In genomic region chr2:62706721-62707516, GRCh38 we compare ENCODE assay signal across 1 cellular context.
A peak's percentile ranks its signal among the peaks of the same experiment; 100 is the strongest.
TF ChIP-seq lines count a peak whose summit lies in the region.

No MANE protein-coding gene starts in this region.

TF ChIP-seq in HepG2, 621 proteins besides CTCF, POLR2A, EP300 and RAD21 (continued from another document and continues in another):
- TF ChIP-seq YEATS4 (CRISPR knock-in tag; IDR thresholded peaks at IDR 0.05; ENCODE audit: borderline replicate concordance), result peak; percentile 54; the same call in 1 of the 2 replicates
- no peak for TF ChIP-seq ZNF546 (CRISPR knock-in tag; conservative IDR thresholded peaks at IDR 0.05)
- TF ChIP-seq HDAC2 (CRISPR knock-in tag; IDR thresholded peaks at IDR 0.05), result peak; percentile 58; the same call in 1 of the 2 replicates
- peak; percentile 32 for TF ChIP-seq IKZF4 (CRISPR knock-in tag; IDR thresholded peaks at IDR 0.05; ENCODE audit: borderline replicate concordance, low read depth, not compliant biosample characterization)
- no peak for TF ChIP-seq ZNF33B (CRISPR knock-in tag; IDR thresholded peaks at IDR 0.05)
- no peak for TF ChIP-seq ZNF839 (CRISPR knock-in tag; IDR thresholded peaks at IDR 0.05; ENCODE audit: borderline replicate concordance)
- TF ChIP-seq ZBTB14 (CRISPR knock-in tag; IDR thresholded peaks at IDR 0.05), result no peak
- TF ChIP-seq ZKSCAN8 (CRISPR knock-in tag; IDR thresholded peaks at IDR 0.05; ENCODE audit: borderline replicate concordance), result no peak
- no peak for TF ChIP-seq GRHL1 (CRISPR knock-in tag; conservative IDR thresholded peaks at IDR 0.05)
- TF ChIP-seq TGIF2 (CRISPR knock-in tag; IDR thresholded peaks at IDR 0.05), result no peak
- no peak; the same call in 1 of the 2 replicates for TF ChIP-seq ZNF547 (CRISPR knock-in tag; IDR thresholded peaks at IDR 0.05)
- TF ChIP-seq ZNF446 (CRISPR knock-in tag; IDR thresholded peaks at IDR 0.05), result no peak
- TF ChIP-seq DRAP1 (CRISPR knock-in tag; IDR thresholded peaks at IDR 0.05), result peak; percentile 38; the same call in 1 of the 2 replicates
- no peak for TF ChIP-seq CEBPB (IDR thresholded peaks at IDR 0.05; ENCODE audit: borderline replicate concordance, low read depth, low read length)
- TF ChIP-seq ZC3H4 (CRISPR knock-in tag; IDR thresholded peaks at IDR 0.05; ENCODE audit: borderline replicate concordance), result peak; percentile 61; the same call in 1 of the 2 replicates
- TF ChIP-seq ZNF160 (CRISPR knock-in tag; IDR thresholded peaks at IDR 0.05), result no peak
- peak; percentile 39; the same call in 1 of the 2 replicates for TF ChIP-seq FOXA3 (CRISPR knock-in tag; IDR thresholded peaks at IDR 0.05)
- TF ChIP-seq ZBTB10 (CRISPR knock-in tag; IDR thresholded peaks at IDR 0.05; ENCODE audit: borderline replicate concordance), result peak; percentile 45; the same call in 1 of the 2 replicates
- TF ChIP-seq ISX (CRISPR knock-in tag; conservative IDR thresholded peaks at IDR 0.05), result no peak
- no peak for TF ChIP-seq IRF1 (CRISPR knock-in tag; IDR thresholded peaks at IDR 0.05; ENCODE audit: low read depth)
- no peak for TF ChIP-seq NR2F1 (CRISPR knock-in tag; IDR thresholded peaks at IDR 0.05)
- TF ChIP-seq ZNF275 (CRISPR knock-in tag; IDR thresholded peaks at IDR 0.05; ENCODE audit: borderline replicate concordance), result no peak
- no peak for TF ChIP-seq XBP1 (CRISPR knock-in tag; IDR thresholded peaks at IDR 0.05)
- TF ChIP-seq SP2 (CRISPR knock-in tag; IDR thresholded peaks at IDR 0.05), result no peak
- TF ChIP-seq ATF1 (CRISPR knock-in tag; IDR thresholded peaks at IDR 0.05), result peak; percentile 28; the same call in 1 of the 2 replicates
- TF ChIP-seq ZNF260 (CRISPR knock-in tag; IDR thresholded peaks at IDR 0.05; ENCODE audit: borderline replicate concordance, low read depth), result no peak
- TF ChIP-seq EED (CRISPR knock-in tag; IDR thresholded peaks at IDR 0.05), result no peak
- TF ChIP-seq POLR2G (IDR thresholded peaks at IDR 0.05; ENCODE audit: low read depth, low read length), result peak; percentile 40; the same call in 1 of the 2 replicates
- no peak for TF ChIP-seq ZNF615 (CRISPR knock-in tag; IDR thresholded peaks at IDR 0.05; ENCODE audit: borderline replicate concordance)
- TF ChIP-seq SAFB2 (CRISPR knock-in tag; IDR thresholded peaks at IDR 0.05; ENCODE audit: borderline replicate concordance, low read depth), result no peak
- TF ChIP-seq ZMYM2 (CRISPR knock-in tag; IDR thresholded peaks at IDR 0.05), result 0 out of 2 replicates have a peak, but pooled peaks have one; percentile 14
- TF ChIP-seq GPN1 (CRISPR knock-in tag; IDR thresholded peaks at IDR 0.05; ENCODE audit: borderline replicate concordance), result no peak
- peak; percentile 92 for TF ChIP-seq BRD4 (CRISPR knock-in tag; IDR thresholded peaks at IDR 0.05)
- no peak for TF ChIP-seq RARG (CRISPR knock-in tag; IDR thresholded peaks at IDR 0.05; ENCODE audit: low read depth)
- peak; percentile 33; the same call in 1 of the 2 replicates for TF ChIP-seq PAXIP1 (CRISPR knock-in tag; conservative IDR thresholded peaks at IDR 0.05)
- no peak for TF ChIP-seq STAT5B (CRISPR knock-in tag; IDR thresholded peaks at IDR 0.05)
- no peak for TF ChIP-seq MTF1 (CRISPR knock-in tag; IDR thresholded peaks at IDR 0.05)
- no peak for TF ChIP-seq RXRA (CRISPR knock-in tag; IDR thresholded peaks at IDR 0.05)
- TF ChIP-seq NFATC3 (CRISPR knock-in tag; IDR thresholded peaks at IDR 0.05), result no peak
- TF ChIP-seq ZNF562 (CRISPR knock-in tag; IDR thresholded peaks at IDR 0.05; ENCODE audit: borderline replicate concordance), result no peak
- peak; percentile 56; the same call in 1 of the 2 replicates for TF ChIP-seq PHF21A (CRISPR knock-in tag; IDR thresholded peaks at IDR 0.05)
- no peak for TF ChIP-seq MAFG (CRISPR knock-in tag; IDR thresholded peaks at IDR 0.05)
- TF ChIP-seq THAP7 (CRISPR knock-in tag; IDR thresholded peaks at IDR 0.05), result no peak
- TF ChIP-seq KMT2A (CRISPR knock-in tag; IDR thresholded peaks at IDR 0.05), result peak; percentile 41; the same call in 1 of the 2 replicates
- TF ChIP-seq ZNF230 (CRISPR knock-in tag; IDR thresholded peaks at IDR 0.05), result no peak
- TF ChIP-seq ZFX (CRISPR knock-in tag; IDR thresholded peaks at IDR 0.05; ENCODE audit: low read depth), result peak; percentile 84
- TF ChIP-seq MYPOP (CRISPR knock-in tag; IDR thresholded peaks at IDR 0.05), result no peak
- no peak for TF ChIP-seq FOXK1 (CRISPR knock-in tag; IDR thresholded peaks at IDR 0.05; ENCODE audit: borderline replicate concordance, low read depth)
- peak; percentile 31; the same call in 1 of the 2 replicates for TF ChIP-seq FOXO1 (CRISPR knock-in tag; IDR thresholded peaks at IDR 0.05)
- no peak for TF ChIP-seq MAFK (conservative IDR thresholded peaks at IDR 0.05 in 1 of 2, IDR thresholded peaks at IDR 0.05 in 1 of 2; ENCODE audit: low read length in 2 of 2)
- peak; percentile 43; the same call in 1 of the 2 replicates for TF ChIP-seq ZFP90 (CRISPR knock-in tag; IDR thresholded peaks at IDR 0.05; ENCODE audit: borderline replicate concordance)
- no peak; the same call in 1 of the 2 replicates for TF ChIP-seq BCL3 (CRISPR knock-in tag; IDR thresholded peaks at IDR 0.05)
- TF ChIP-seq SETDB1 (CRISPR knock-in tag; IDR thresholded peaks at IDR 0.05; ENCODE audit: borderline replicate concordance), result no peak
- TF ChIP-seq ZNF343 (CRISPR knock-in tag; IDR thresholded peaks at IDR 0.05), result no peak
- no peak for TF ChIP-seq FLYWCH1 (CRISPR knock-in tag; IDR thresholded peaks at IDR 0.05)
- no peak for TF ChIP-seq HNRNPUL1 (IDR thresholded peaks at IDR 0.05; ENCODE audit: low read depth, low read length)
- no peak for TF ChIP-seq FIP1L1 (IDR thresholded peaks at IDR 0.05; ENCODE audit: borderline replicate concordance, insufficient read depth, low read depth, low read length)
- TF ChIP-seq ZNF367 (CRISPR knock-in tag; IDR thresholded peaks at IDR 0.05; ENCODE audit: borderline replicate concordance), result no peak
- no peak for TF ChIP-seq ZFP41 (CRISPR knock-in tag; IDR thresholded peaks at IDR 0.05; ENCODE audit: borderline replicate concordance)
- TF ChIP-seq ZSCAN21 (CRISPR knock-in tag; IDR thresholded peaks at IDR 0.05; ENCODE audit: borderline replicate concordance), result peak; percentile 95
- TF ChIP-seq ZNF766 (CRISPR knock-in tag; IDR thresholded peaks at IDR 0.05; ENCODE audit: borderline replicate concordance), result no peak
